ENCODE assay signal across 8 cellular contexts in genomic region chr1:84402501-84402900, GRCh38. TPM values are rescaled to one million over a fixed set of nuclear protein-coding genes. Genes with fewer than 3 reads are reported as not detected.
"Had no signal": no experiment of that assay in that cellular context is flagged by ENCODE, and none has a peak within 500 bp of the region (broad histone marks: within the 10 kb centered on the region; RNA-seq: fewer than 3 reads in every experiment).

No MANE protein-coding gene starts in this region.

- DNase-seq: H9, KBM-7 had no signal

- FAIRE-seq: H1, H54, HepG2 had no signal

RNA-seq across cellular contexts. Expression of gene DNASE2B, which starts 4.2 kb away (rescaled TPM):
- total RNA-seq: GM23338, H1, H9, HepG2, HT1080 had no signal
- polyA plus RNA-seq: GM23338, H1, HepG2, IgD-negative memory B cell had no signal
